Comparison of ENCODE assay signal across 10 cellular contexts in the genomic region with DNA sequence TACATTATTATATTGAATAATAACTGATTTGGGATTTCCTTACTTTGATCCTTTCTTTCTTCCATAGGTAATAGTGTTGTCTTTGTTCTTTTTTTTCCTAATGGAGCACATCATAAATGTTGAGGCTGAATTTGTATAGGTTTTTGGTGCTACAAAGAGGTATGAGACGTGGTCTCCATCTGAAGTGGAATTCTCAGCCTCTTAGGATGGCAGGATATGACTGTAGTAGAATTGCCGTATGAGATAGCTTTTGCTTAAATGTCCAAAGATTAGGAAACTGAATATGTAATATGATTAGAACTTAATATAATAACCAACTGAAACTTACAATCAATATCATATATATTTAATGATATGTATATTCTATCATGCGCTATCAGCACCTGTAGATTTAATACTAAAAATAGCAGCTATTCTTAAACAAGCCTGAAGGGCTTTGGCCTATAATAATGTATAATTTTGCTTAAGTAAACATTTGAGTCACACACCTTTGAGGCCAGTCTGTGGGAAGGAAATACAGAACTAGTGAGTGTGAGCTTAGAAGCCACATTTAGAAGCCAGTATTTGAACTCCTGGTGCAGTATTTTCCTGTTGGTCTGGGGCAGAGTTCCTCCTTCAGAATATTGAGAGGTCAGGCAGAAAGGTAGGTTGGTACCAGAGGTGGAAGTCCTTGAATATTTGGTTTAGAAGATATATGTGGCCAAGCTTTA.
DNase-seq lines count a peak whose midpoint lies in the region; ATAC-seq and TF ChIP-seq lines count a peak whose summit lies in the region.
"Had no signal": no experiment of that assay in that cellular context is flagged by ENCODE, and none has a peak within 500 bp of the region (broad histone marks: within the 10 kb centered on the region; RNA-seq: fewer than 3 reads in every experiment).

No MANE protein-coding gene starts in this region.

- POLR2A ChIA-PET in WTC11 (lab: Charles Lee) = no interaction called here

- H3K27me3 Mint-ChIP-seq in WTC11 (ENCODE audit: low read depth) (no peaks in the 10 kb centered on the region), naive B cell (no peaks in the 10 kb centered on the region)
- no peaks in the 10 kb centered on the region for H3K27me3 Mint-ChIP-seq in activated T-helper 2 cell treated with anti-CD3 and anti-CD28 coated beads, Interferon-gamma antibody, Interleukin-2, Interleukin-4, amounts not matched to agents 10 μg/mL and 5 μg/mL and 100 μg/mL, durations not matched to agents 14 hours and 24 hours and 36 hours (ENCODE audit: low read depth)

- H3K4me3 Mint-ChIP-seq in WTC11 = no peak overlapping the region
- peak overlapping the region in 5 of 8 donors; percentile 16 to 57 (median 39) for H3K4me3 Mint-ChIP-seq in naive B cell
- no peak overlapping the region for H3K4me3 Mint-ChIP-seq in activated T-helper 2 cell treated with anti-CD3 and anti-CD28 coated beads, Interferon-gamma antibody, Interleukin-2, Interleukin-4, amounts not matched to agents 10 μg/mL and 5 μg/mL and 100 μg/mL, durations not matched to agents 14 hours and 24 hours and 36 hours (ENCODE audit: low read depth)

- peaks cover 18% of the 10 kb centered on the region for H3K4me1 Mint-ChIP-seq in WTC11
- H3K4me1 Mint-ChIP-seq in naive B cell = peaks cover 50 to 88% (median 59%) of the 10 kb centered on the region in 3 donors
- peaks cover 3% of the 10 kb centered on the region for H3K4me1 Mint-ChIP-seq in activated T-helper 2 cell treated with anti-CD3 and anti-CD28 coated beads, Interferon-gamma antibody, Interleukin-2, Interleukin-4, amounts not matched to agents 10 μg/mL and 5 μg/mL and 100 μg/mL, durations not matched to agents 14 hours and 24 hours and 36 hours (ENCODE audit: low read depth)

- ATAC-seq in HG03520 (IDR thresholded peaks at IDR 0.05; ENCODE audit: unreplicated experiment) (peak; percentile 45), WTC11 (no peak), naive B cell (ENCODE audit: low read depth in 2 of 2) (no peak)
- ATAC-seq: heart right ventricle had no signal

- no peak for TF ChIP-seq CTCF in WTC11 (IDR thresholded peaks at IDR 0.05)

- H3K36me3 Mint-ChIP-seq in WTC11 = peaks cover 18% of the 10 kb centered on the region
- H3K36me3 Mint-ChIP-seq in naive B cell = peaks cover 15 to 47% of the 10 kb centered on the region in 2 donors
- peaks cover 9% of the 10 kb centered on the region for H3K36me3 Mint-ChIP-seq in activated T-helper 2 cell treated with anti-CD3 and anti-CD28 coated beads, Interferon-gamma antibody, Interleukin-2, Interleukin-4, amounts not matched to agents 10 μg/mL and 5 μg/mL and 100 μg/mL, durations not matched to agents 14 hours and 24 hours and 36 hours (ENCODE audit: low read depth)

- H3K9me3 Mint-ChIP-seq in WTC11 = no peaks in the 10 kb centered on the region
- H3K9me3 Mint-ChIP-seq in naive B cell = no peaks in the 10 kb centered on the region
- no peaks in the 10 kb centered on the region for H3K9me3 Mint-ChIP-seq in activated T-helper 2 cell treated with anti-CD3 and anti-CD28 coated beads, Interferon-gamma antibody, Interleukin-2, Interleukin-4, amounts not matched to agents 10 μg/mL and 5 μg/mL and 100 μg/mL, durations not matched to agents 14 hours and 24 hours and 36 hours

- H3K27ac Mint-ChIP-seq in WTC11 = peak overlapping the region; percentile 68
- peak overlapping the region in 5 of 6 donors; percentile 53 to 99 (median 71) for H3K27ac Mint-ChIP-seq in naive B cell
- H3K27ac Mint-ChIP-seq in activated T-helper 2 cell treated with anti-CD3 and anti-CD28 coated beads, Interferon-gamma antibody, Interleukin-2, Interleukin-4, amounts not matched to agents 10 μg/mL and 5 μg/mL and 100 μg/mL, durations not matched to agents 14 hours and 24 hours and 36 hours = no peak overlapping the region

- peak; percentile 12 for DNase-seq in GM04504 (ENCODE audit: low read depth)
- DNase-seq in WTC11 (ENCODE audit: low spot score) = no peak
- no peak for DNase-seq in naive B cell
- DNase-seq in NCI-H524 (lab: John Stamatoyannopoulos, UW) = no peak
- DNase-seq in medulla oblongata (ENCODE audit: extremely low spot score) = no peak
- no peak for DNase-seq in activated T-helper 2 cell treated with anti-CD3 and anti-CD28 coated beads, Interferon-gamma antibody, Interleukin-2, Interleukin-4, amounts not matched to agents 10 μg/mL and 5 μg/mL and 100 μg/mL, durations not matched to agents 14 hours and 24 hours and 36 hours (ENCODE audit: low spot score)
- no peak for DNase-seq in AG20443 (ENCODE audit: low spot score)
- DNase-seq: activated effector memory CD4-positive, alpha-beta T cell treated with Interleukin-2 at 50 U/mL for 16 hours; heart right ventricle had no signal

- CTCF ChIA-PET in WTC11 (lab: Charles Lee) = interaction anchor here (0.8 to 1.0 kb wide), 2 partner anchors 22 to 112 kb away, joined by 3 to 4 read pairs; no protein-coding TSS in a partner anchor

- intact Hi-C loops in activated T-helper 2 cell treated with anti-CD3 and anti-CD28 coated beads, Interferon-gamma antibody, Interleukin-2, Interleukin-4, amounts not matched to agents 10 μg/mL and 5 μg/mL and 100 μg/mL, durations not matched to agents 14 hours and 24 hours and 36 hours (cut with micrococcal nuclease) = no loop called here

TF ChIP-seq in WTC11, 78 proteins besides CTCF, POLR2A, EP300 and RAD21:
- TF ChIP-seq JAZF1 (CRISPR knock-in tag; IDR thresholded peaks at IDR 0.05) = no peak
- no peak for TF ChIP-seq CBFB (CRISPR knock-in tag; IDR thresholded peaks at IDR 0.05; ENCODE audit: low read depth)

Comparison
In these comparisons a context has a peak if more than half of its experiments do, and no peak if none do; other contexts are left out.
1. H3K4me3 Mint-ChIP-seq: peak in naive B cell (5 of 8); none in WTC11 (single experiment) and activated T-helper 2 cell treated with anti-CD3 and anti-CD28 coated beads, Interferon-gamma antibody, Interleukin-2, Interleukin-4, amounts not matched to agents 10 μg/mL and 5 μg/mL and 100 μg/mL, durations not matched to agents 14 hours and 24 hours and 36 hours (single experiment).